ENCODE assay signal across 1 cellular context in the genomic region with DNA sequence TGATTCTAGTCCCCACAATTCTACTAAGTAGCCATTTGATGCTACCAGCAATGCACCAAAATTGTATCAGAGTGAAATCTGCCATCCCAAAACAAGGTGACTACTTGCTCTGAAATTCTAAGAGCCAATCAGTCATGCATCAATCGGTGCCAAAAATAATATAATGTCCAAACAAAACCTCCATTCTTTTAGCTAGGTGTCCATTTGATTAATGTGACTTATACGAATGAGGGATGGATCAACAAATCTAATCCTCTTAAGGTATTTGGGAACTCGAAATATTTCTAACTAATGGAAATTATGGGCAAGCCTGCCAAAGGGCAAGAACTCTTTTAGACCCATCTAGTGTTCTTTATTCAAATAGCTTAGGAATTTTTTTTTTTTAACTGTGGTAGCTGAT.
TF ChIP-seq lines count a peak whose summit lies in the region.

No MANE protein-coding gene starts in this region.

TF ChIP-seq in A549, 52 proteins besides CTCF, POLR2A, EP300 and RAD21 (continued from another document):
- TF ChIP-seq, protein P1, sequence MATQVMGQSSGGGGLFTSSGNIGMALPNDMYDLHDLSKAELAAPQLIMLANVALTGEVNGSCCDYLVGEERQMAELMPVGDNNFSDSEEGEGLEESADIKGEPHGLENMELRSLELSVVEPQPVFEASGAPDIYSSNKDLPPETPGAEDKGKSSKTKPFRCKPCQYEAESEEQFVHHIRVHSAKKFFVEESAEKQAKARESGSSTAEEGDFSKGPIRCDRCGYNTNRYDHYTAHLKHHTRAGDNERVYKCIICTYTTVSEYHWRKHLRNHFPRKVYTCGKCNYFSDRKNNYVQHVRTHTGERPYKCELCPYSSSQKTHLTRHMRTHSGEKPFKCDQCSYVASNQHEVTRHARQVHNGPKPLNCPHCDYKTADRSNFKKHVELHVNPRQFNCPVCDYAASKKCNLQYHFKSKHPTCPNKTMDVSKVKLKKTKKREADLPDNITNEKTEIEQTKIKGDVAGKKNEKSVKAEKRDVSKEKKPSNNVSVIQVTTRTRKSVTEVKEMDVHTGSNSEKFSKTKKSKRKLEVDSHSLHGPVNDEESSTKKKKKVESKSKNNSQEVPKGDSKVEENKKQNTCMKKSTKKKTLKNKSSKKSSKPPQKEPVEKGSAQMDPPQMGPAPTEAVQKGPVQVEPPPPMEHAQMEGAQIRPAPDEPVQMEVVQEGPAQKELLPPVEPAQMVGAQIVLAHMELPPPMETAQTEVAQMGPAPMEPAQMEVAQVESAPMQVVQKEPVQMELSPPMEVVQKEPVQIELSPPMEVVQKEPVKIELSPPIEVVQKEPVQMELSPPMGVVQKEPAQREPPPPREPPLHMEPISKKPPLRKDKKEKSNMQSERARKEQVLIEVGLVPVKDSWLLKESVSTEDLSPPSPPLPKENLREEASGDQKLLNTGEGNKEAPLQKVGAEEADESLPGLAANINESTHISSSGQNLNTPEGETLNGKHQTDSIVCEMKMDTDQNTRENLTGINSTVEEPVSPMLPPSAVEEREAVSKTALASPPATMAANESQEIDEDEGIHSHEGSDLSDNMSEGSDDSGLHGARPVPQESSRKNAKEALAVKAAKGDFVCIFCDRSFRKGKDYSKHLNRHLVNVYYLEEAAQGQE (IDR thresholded peaks at IDR 0.05), result no peak
- no peak for TF ChIP-seq KDM5A (IDR thresholded peaks at IDR 0.05)
- no peak for TF ChIP-seq NFE2L2 (conservative IDR thresholded peaks at IDR 0.05; ENCODE audit: low read length)
- TF ChIP-seq HOXB13 (CRISPR knock-in tag; IDR thresholded peaks at IDR 0.05; ENCODE audit: low read depth), result no peak
